In the genomic region with DNA sequence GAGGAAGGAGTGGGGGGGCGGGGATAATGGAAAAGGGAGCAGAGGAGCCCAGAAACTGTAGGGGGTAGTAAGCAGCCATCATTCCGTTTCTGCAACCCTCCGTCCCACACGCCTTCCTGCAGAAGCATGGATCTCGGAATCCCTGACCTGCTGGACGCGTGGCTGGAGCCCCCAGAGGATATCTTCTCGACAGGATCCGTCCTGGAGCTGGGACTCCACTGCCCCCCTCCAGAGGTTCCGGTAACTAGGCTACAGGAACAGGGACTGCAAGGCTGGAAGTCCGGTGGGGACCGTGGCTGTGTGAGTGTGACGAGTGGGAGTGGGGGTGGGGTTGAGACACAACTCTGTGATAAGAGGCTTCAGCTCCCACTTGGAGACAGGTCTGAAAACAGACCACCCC, we compare ENCODE assay signal across 8 cellular contexts. TPM values are rescaled to one million over a fixed set of nuclear protein-coding genes. Genes with fewer than 3 reads are reported as not detected.
A peak's percentile ranks its signal among the peaks of the same experiment; 100 is the strongest.
DNase-seq lines count a peak whose midpoint lies in the region; ATAC-seq and TF ChIP-seq lines count a peak whose summit lies in the region.

No MANE protein-coding gene starts in this region.

- TF ChIP-seq CTCF in VCaP (conservative IDR thresholded peaks at IDR 0.05), result no peak
- TF ChIP-seq CTCF in spleen (IDR thresholded peaks at IDR 0.05 in 8 of 11, conservative IDR thresholded peaks at IDR 0.05 in 3 of 11), result no peak

- no peak for ATAC-seq in GM21576 (IDR thresholded peaks at IDR 0.05; ENCODE audit: unreplicated experiment)

- no peak for TF ChIP-seq POLR2A in spleen (IDR thresholded peaks at IDR 0.05)

- H3K36me3 ChIP-seq in iPS DF 6.9 (ENCODE audit: control insufficient read depth, insufficient read depth, low read length) (no peaks in the 10 kb centered on the region; the same call in 1 of the 2 replicates), spleen (peaks cover 0 to 13% (median 6%) of the 10 kb centered on the region in 6 donors)

- peak overlapping the region; percentile 5; the same call in 1 of the 2 replicates for H3K4me3 ChIP-seq in iPS DF 6.9 (ENCODE audit: low read length)
- peak overlapping the region in 6 of 8 donors; percentile 62 to 83 (median 69) for H3K4me3 ChIP-seq in spleen

- H3K27me3 ChIP-seq in iPS DF 6.9 (ENCODE audit: control insufficient read depth, insufficient read depth, low read length) (no peaks in the 10 kb centered on the region), spleen (replicated peaks in 1 of 7) (no peaks in the 10 kb centered on the region)

- H3K4me1 ChIP-seq in iPS DF 6.9 (ENCODE audit: control insufficient read depth, insufficient read depth, low read length) (no peaks in the 10 kb centered on the region), spleen (peaks cover 31 to 71% (median 51%) of the 10 kb centered on the region in 6 donors)

- WGBS in iPS DF 6.9 (ENCODE audit: insufficient coverage, insufficient read length), result no CpG with 5 or more reads among the region's 13 CpGs
- 18 to 28% (median 19%) methylated on average over 13 of the region's 13 CpGs for WGBS in spleen, 5 donors

- intact Hi-C loops in spleen (cut with DNase I; ENCODE audit: low total_unique reads), result no loop called here

- peak in 2 of 3 experiments; percentile 44 to 60 for DNase-seq in NCI-H1417 (lab: John Stamatoyannopoulos, UW)
- DNase-seq in NCI-H1417 treated with DMSO at 0.1 percent for 48 hours (lab: John Stamatoyannopoulos, UW), result no peak
- no peak for DNase-seq in iPS DF 6.9 (ENCODE audit: low read depth, low spot score)
- peak; percentile 79 for DNase-seq in spleen
- DNase-seq in epidermal melanocyte (ENCODE audit: insufficient read length, low spot score), result no peak
- no peak for DNase-seq in activated naive CD4-positive, alpha-beta T cell (lab: John Stamatoyannopoulos, UW)

- H3K27ac ChIP-seq in VCaP (peak overlapping the region; percentile 99), iPS DF 6.9 (ENCODE audit: low read length) (no peak overlapping the region), spleen (peak overlapping the region in 6 of 8 donors; percentile 9 to 98 (median 96))

- H3K9me3 ChIP-seq in iPS DF 6.9 (ENCODE audit: control insufficient read depth, insufficient read depth, low read length) (no peaks in the 10 kb centered on the region), spleen (no peaks in the 10 kb centered on the region)

RNA-seq across cellular contexts. Expression of a gene that starts 0.7 kb away (rescaled TPM):
- 10 to 100 TPM in 2 of 7 donors, 1 to 10 TPM in 5; 6.1 to 18.0 (median 9.1) TPM for total RNA-seq in spleen
- 10 to 100 TPM in 2 of 3 donors, 1 to 10 TPM in 1; 8.9 to 13.3 (median 11.7) TPM for polyA plus RNA-seq in spleen

RNA-seq across cellular contexts. Expression of a gene that starts 5.1 kb away (rescaled TPM):
- total RNA-seq in spleen, result 10 to 100 TPM; 66.7 to 88.4 (median 81.1) TPM
- 10 to 100 TPM; 23.6 to 41.3 (median 40.6) TPM for polyA plus RNA-seq in spleen

RNA-seq across cellular contexts. Expression of a gene that starts 9.1 kb away (rescaled TPM):
- 100 to 1,000 TPM in 5 of 7 donors, 10 to 100 TPM in 2; 97.9 to 222 (median 102) TPM for total RNA-seq in spleen
- 100 to 1,000 TPM; 184 to 243 (median 204) TPM for polyA plus RNA-seq in spleen

RNA-seq across cellular contexts. Expression of a gene that starts 10.0 kb away (rescaled TPM):
- total RNA-seq in spleen, result 10 to 100 TPM; 34.8 to 80.1 (median 66.8) TPM
- 10 to 100 TPM; 37.7 to 79.7 (median 72.3) TPM for polyA plus RNA-seq in spleen

RNA-seq across cellular contexts. Expression of a gene that starts 17.7 kb away (rescaled TPM):
- 100 to 1,000 TPM in 1 of 7 donors, 10 to 100 TPM in 6; 31.8 to 115 (median 49.4) TPM for total RNA-seq in spleen
- 100 to 1,000 TPM in 1 of 3 donors, 10 to 100 TPM in 2; 94.9 to 111 (median 98.1) TPM for polyA plus RNA-seq in spleen

Comparison
In these comparisons a context has a peak if more than half of its experiments do, and no peak if none do; other contexts are left out.
1. DNase-seq: peak in NCI-H1417 (2 of 3) and spleen (single experiment); none in NCI-H1417 treated with DMSO at 0.1 percent for 48 hours (single experiment), iPS DF 6.9 (single experiment), epidermal melanocyte (single experiment) and activated naive CD4-positive, alpha-beta T cell (0 of 4).